Comparison of ENCODE assay signal across 8 cellular contexts in genomic region chr7:74253975-74254857, GRCh38. TPM values are rescaled to one million over a fixed set of nuclear protein-coding genes. Genes with fewer than 3 reads are reported as not detected.
A peak's percentile ranks its signal among the peaks of the same experiment; 100 is the strongest.
DNase-seq lines count a peak whose midpoint lies in the region; ATAC-seq, FAIRE-seq and TF ChIP-seq lines count a peak whose summit lies in the region.

RFC2 (minus strand) TSS chr7:74254399; CDS start chr7:74254383, 16 bp downstream.

- 0 out of 2 replicates have a peak, but pooled peaks have one; percentile 8 for TF ChIP-seq CTCF in VCaP (conservative IDR thresholded peaks at IDR 0.05)
- peak; percentile 40 to 62 (median 54) for TF ChIP-seq CTCF in breast epithelium (IDR thresholded peaks at IDR 0.05)

- FAIRE-seq in small intestine (lab: Jason Lieb, UNC) = no peak

- intact Hi-C loops in breast epithelium (cut with DNase I; ENCODE audit: low total_unique reads) = loop anchor here (1.0 kb wide), 1 partner anchor 20 kb away; no protein-coding TSS in a partner anchor

- H3K27me3 ChIP-seq in ACC112 (ENCODE audit: insufficient read depth, low read length) (no peaks in the 10 kb centered on the region), breast epithelium (no peaks in the 10 kb centered on the region), iPS-20b (ENCODE audit: insufficient read depth, low read length) (no peaks in the 10 kb centered on the region), small intestine (ENCODE audit: control insufficient read depth in 2 of 2, insufficient read depth in 2 of 2, low read length in 2 of 2) (no peaks in the 10 kb centered on the region)

- H3K4me3 ChIP-seq in ACC112 (ENCODE audit: low read depth, low read length) (peak within 1 kb of the TSS; percentile 85), breast epithelium (peak within 1 kb of the TSS; percentile 78 to 81 (median 81)), iPS-20b (ENCODE audit: low read length) (peak within 1 kb of the TSS; percentile 96), small intestine (ENCODE audit: low read depth in 1 of 2, low read length in 2 of 2) (peak within 1 kb of the TSS; percentile 73 to 91)

- peak; percentile 91 for DNase-seq in NCI-H2171 treated with DMSO at 0.1 percent for 48 hours (lab: John Stamatoyannopoulos, UW)
- peak; percentile 95 to 97 for DNase-seq in breast epithelium (ENCODE audit: low spot score in 2 of 2)
- peak; percentile 94 for DNase-seq in small intestine

- H3K36me3 ChIP-seq in ACC112 (ENCODE audit: insufficient read depth, low read length) = peaks cover 8% of the 10 kb centered on the region
- H3K36me3 ChIP-seq in breast epithelium = no peaks in the 10 kb centered on the region
- peaks cover 26% of the 10 kb centered on the region for H3K36me3 ChIP-seq in iPS-20b (ENCODE audit: insufficient read depth, low read depth, low read length)
- peaks cover 0 to 2% of the 10 kb centered on the region in 2 donors for H3K36me3 ChIP-seq in small intestine (ENCODE audit: control insufficient read depth in 2 of 2, insufficient read depth in 2 of 2, low read length in 2 of 2)

- TF ChIP-seq POLR2A in breast epithelium (IDR thresholded peaks at IDR 0.05) = peak; percentile 67

- peak within 1 kb of the TSS; percentile 96 for H3K27ac ChIP-seq in ACC112 (ENCODE audit: low read depth, low read length)
- H3K27ac ChIP-seq in VCaP = peak within 1 kb of the TSS; percentile 99
- H3K27ac ChIP-seq in breast epithelium = peak within 1 kb of the TSS; percentile 97 to 99
- H3K27ac ChIP-seq in iPS-20b (ENCODE audit: low read length) = peak within 1 kb of the TSS; percentile 93
- peak within 1 kb of the TSS; percentile 80 to 96 for H3K27ac ChIP-seq in small intestine (ENCODE audit: low read depth in 1 of 2, low read length in 1 of 2)

- peak within 1 kb of the TSS; percentile 98 for H3K9ac ChIP-seq in iPS-20b (ENCODE audit: low read depth, low read length)

- H3K9me3 ChIP-seq in breast epithelium = no peaks in the 10 kb centered on the region
- no peaks in the 10 kb centered on the region for H3K9me3 ChIP-seq in iPS-20b (ENCODE audit: insufficient read depth, low read depth, low read length)
- H3K9me3 ChIP-seq in small intestine (ENCODE audit: control insufficient read depth, low read depth) = no peaks in the 10 kb centered on the region

- H3K4me1 ChIP-seq in ACC112 (ENCODE audit: control insufficient read depth, insufficient read depth, low read length, unreplicated experiment) (peaks cover 20% of the 10 kb centered on the region), breast epithelium (peaks cover 0 to 6% of the 10 kb centered on the region in 2 donors), iPS-20b (ENCODE audit: insufficient read depth, low read length) (no peaks in the 10 kb centered on the region; the same call in 1 of the 2 replicates), small intestine (ENCODE audit: control insufficient read depth in 2 of 2, insufficient read depth in 1 of 2, low read depth in 1 of 2, low read length in 1 of 2) (peaks cover 0 to 4% of the 10 kb centered on the region in 2 donors)

- H3K79me2 ChIP-seq in ACC112 (ENCODE audit: control insufficient read depth, insufficient read depth, low read length, unreplicated experiment) = peaks cover 22% of the 10 kb centered on the region

- ATAC-seq in GM18861 (IDR thresholded peaks at IDR 0.05; ENCODE audit: unreplicated experiment) = peak; percentile 93
- ATAC-seq in HG03097 (IDR thresholded peaks at IDR 0.05; ENCODE audit: low FRiP score, unreplicated experiment) = peak; percentile 90

- 0 to 1% (median 0%) methylated on average over 64 to 83 of the region's 83 CpGs for WGBS in small intestine, 3 donors

- peak within 1 kb of the TSS; percentile 55 for H2AFZ ChIP-seq in ACC112 (ENCODE audit: low read length, unreplicated experiment)

RNA-seq across cellular contexts. Expression of gene RFC2, which starts in this region (rescaled TPM):
- total RNA-seq in breast epithelium = 10 to 100 TPM; 15.4 to 25.6 (median 17.1) TPM
- 10 to 100 TPM in 2 of 3 donors, 1 to 10 TPM in 1; 5.4 to 27.1 (median 12.2) TPM for polyA plus RNA-seq in small intestine

Comparison
In these comparisons a context has a peak if more than half of its experiments do, and no peak if none do; other contexts are left out.
1. Peak in every context shown above with its lines: DNase-seq, ATAC-seq, H3K4me3 ChIP-seq and H3K27ac ChIP-seq.